Comparison of ENCODE assay signal across 17 cellular contexts in genomic region chr19:10852098-10852800, GRCh38. TPM values are rescaled to one million over a fixed set of nuclear protein-coding genes. Genes with fewer than 3 reads are reported as not detected.
A peak's percentile ranks its signal among the peaks of the same experiment; 100 is the strongest.
DNase-seq lines count a peak whose midpoint lies in the region; ATAC-seq, FAIRE-seq and TF ChIP-seq lines count a peak whose summit lies in the region.
"Had no signal": no experiment of that assay in that cellular context is flagged by ENCODE, and none has a peak within 500 bp of the region (broad histone marks: within the 10 kb centered on the region; RNA-seq: fewer than 3 reads in every experiment).

No MANE protein-coding gene starts in this region.

- no peak overlapping the region for H3K27ac Mint-ChIP-seq in T-helper 17 cell
- H3K27ac Mint-ChIP-seq in activated T-cell treated with anti-CD3 and anti-CD28 coated beads, Interleukin-2, amount 50 U/mL, for 24 hours, result no peak overlapping the region
- H3K27ac Mint-ChIP-seq: CD4-positive, alpha-beta memory T cell; dendritic cell treated with granulocyte-macrophage colony-stimulating factor and Interleukin-4, amounts not matched to agents 40 ng/mL and 50 ng/mL, for 4 days; stimulated activated naive B cell treated with anti-CD40 and anti-IgM and Interleukin-4, amounts not matched to agents 10 μg/mL and 1 μg/mL and 100 μg/mL, for 72 hours had no signal

- intact Hi-C loops in ascending aorta (cut with DNase I), result no loop called here

- no peak for TF ChIP-seq CTCF in bronchial epithelial cell (IDR thresholded peaks at IDR 0.05; ENCODE audit: insufficient read depth, low read length, severe bottlenecking)
- no peak for TF ChIP-seq CTCF in ascending aorta (IDR thresholded peaks at IDR 0.05)

- H3K9me3 ChIP-seq in MG63, result peaks cover 4% of the 10 kb centered on the region; the same call in 1 of the 2 replicates
- H3K9me3 ChIP-seq in T-helper 17 cell (ENCODE audit: control insufficient read depth, low read length, poor library complexity, severe bottlenecking), result no peaks in the 10 kb centered on the region
- no peaks in the 10 kb centered on the region for H3K9me3 ChIP-seq in ascending aorta
- H3K9me3 ChIP-seq: gastrocnemius medialis had no signal

- H3K27me3 ChIP-seq in MG63 (no peaks in the 10 kb centered on the region), bronchial epithelial cell (ENCODE audit: control insufficient read depth, insufficient read depth, low read length) (no peaks in the 10 kb centered on the region), ascending aorta (no peaks in the 10 kb centered on the region)
- H3K27me3 ChIP-seq: gastrocnemius medialis, right atrium auricular region had no signal

- peaks cover 2% of the 10 kb centered on the region for H3K36me3 Mint-ChIP-seq in T-helper 17 cell (ENCODE audit: low read depth)
- no peaks in the 10 kb centered on the region for H3K36me3 Mint-ChIP-seq in activated T-cell treated with anti-CD3 and anti-CD28 coated beads, Interleukin-2, amount 50 U/mL, for 24 hours (ENCODE audit: low read depth)
- H3K36me3 Mint-ChIP-seq: CD4-positive, alpha-beta memory T cell had no signal

- H3K9me3 Mint-ChIP-seq in activated T-cell treated with anti-CD3 and anti-CD28 coated beads, Interleukin-2, amount 50 U/mL, for 24 hours, result no peaks in the 10 kb centered on the region
- H3K9me3 Mint-ChIP-seq: dendritic cell treated with granulocyte-macrophage colony-stimulating factor and Interleukin-4, amounts not matched to agents 40 ng/mL and 50 ng/mL, for 4 days; stimulated activated naive B cell treated with anti-CD40 and anti-IgM and Interleukin-4, amounts not matched to agents 10 μg/mL and 1 μg/mL and 100 μg/mL, for 72 hours had no signal

- ATAC-seq in T-helper 17 cell (no peak), GM18517 (IDR thresholded peaks at IDR 0.05; ENCODE audit: unreplicated experiment) (no peak)
- ATAC-seq: gastrocnemius medialis; stimulated activated naive B cell treated with anti-CD40 and anti-IgM and Interleukin-4, amounts not matched to agents 10 μg/mL and 1 μg/mL and 100 μg/mL, for 72 hours had no signal

- H3K4me1 ChIP-seq in ascending aorta, result no peaks in the 10 kb centered on the region
- H3K4me1 ChIP-seq: gastrocnemius medialis, right atrium auricular region had no signal

- H3K36me3 ChIP-seq in MG63, result no peaks in the 10 kb centered on the region
- no peaks in the 10 kb centered on the region for H3K36me3 ChIP-seq in bronchial epithelial cell (ENCODE audit: control insufficient read depth, insufficient read depth, low read length)
- no peaks in the 10 kb centered on the region for H3K36me3 ChIP-seq in ascending aorta
- H3K36me3 ChIP-seq: gastrocnemius medialis, right atrium auricular region had no signal

- no peak for FAIRE-seq in bronchial epithelial cell (lab: Jason Lieb, UNC)

- no peak overlapping the region for H3K27ac ChIP-seq in ascending aorta
- H3K27ac ChIP-seq: gastrocnemius medialis, right atrium auricular region had no signal

- peaks cover 6% of the 10 kb centered on the region for H3K27me3 Mint-ChIP-seq in T-helper 17 cell
- H3K27me3 Mint-ChIP-seq in activated T-cell treated with anti-CD3 and anti-CD28 coated beads, Interleukin-2, amount 50 U/mL, for 24 hours, result peaks cover 2% of the 10 kb centered on the region
- H3K27me3 Mint-ChIP-seq: dendritic cell treated with granulocyte-macrophage colony-stimulating factor and Interleukin-4, amounts not matched to agents 40 ng/mL and 50 ng/mL, for 4 days had no signal

- no peak overlapping the region for H3K4me3 Mint-ChIP-seq in T-helper 17 cell
- H3K4me3 Mint-ChIP-seq in activated T-cell treated with anti-CD3 and anti-CD28 coated beads, Interleukin-2, amount 50 U/mL, for 24 hours, result no peak overlapping the region
- H3K4me3 Mint-ChIP-seq: CD4-positive, alpha-beta memory T cell; dendritic cell treated with granulocyte-macrophage colony-stimulating factor and Interleukin-4, amounts not matched to agents 40 ng/mL and 50 ng/mL, for 4 days; stimulated activated naive B cell treated with anti-CD40 and anti-IgM and Interleukin-4, amounts not matched to agents 10 μg/mL and 1 μg/mL and 100 μg/mL, for 72 hours had no signal

- H3K4me3 ChIP-seq in MG63 (no peak overlapping the region), bronchial epithelial cell (ENCODE audit: low read depth, low read length) (no peak overlapping the region), ascending aorta (no peak overlapping the region)
- H3K4me3 ChIP-seq: gastrocnemius medialis, right atrium auricular region had no signal

- DNase-seq in EL (peak; percentile 87), MG63 (peak; percentile 90), bronchial epithelial cell (ENCODE audit: low read depth) (peak; percentile 57), kidney tubule cell (ENCODE audit: low spot score) (peak; percentile 73), T-helper 17 cell (no peak), ascending aorta (ENCODE audit: low spot score in 2 of 2) (no peak)
- DNase-seq in activated T-cell treated with anti-CD3 and anti-CD28 coated beads, Interleukin-2, amount 50 U/mL, for 24 hours, result no peak
- DNase-seq: activated CD4-positive, CD25-positive, alpha-beta regulatory T cell treated with anti-CD3 and anti-CD28 coated beads, Interleukin-2, amount 50 U/mL, for 72 hours; CD4-positive, alpha-beta memory T cell; gastrocnemius medialis; GF-D8; H7; NCI-H345; stimulated activated naive B cell treated with anti-CD40 and anti-IgM and Interleukin-4, amounts not matched to agents 10 μg/mL and 1 μg/mL and 100 μg/mL, for 72 hours had no signal

- peaks cover 3% of the 10 kb centered on the region for H3K4me1 Mint-ChIP-seq in T-helper 17 cell
- H3K4me1 Mint-ChIP-seq in activated T-cell treated with anti-CD3 and anti-CD28 coated beads, Interleukin-2, amount 50 U/mL, for 24 hours (ENCODE audit: low read depth), result peaks cover 10% of the 10 kb centered on the region

RNA-seq across cellular contexts. Expression of gene C19orf38, which starts 4.0 kb away (rescaled TPM):
- total RNA-seq in MG63 (2014; rRNA removed; shearing (Covaris generic); ENCODE audit: low replicate concordance), result 0.30 TPM in 1 of 2 replicates, not detected in the other
- total RNA-seq in bronchial epithelial cell (0.26 and 0.38 TPM in 2 replicates), T-helper 17 cell (1 to 10 TPM; 1.6 to 2.2 TPM), ascending aorta (not detected)

RNA-seq across cellular contexts. Expression of gene TMED1, which starts 16.2 kb away (rescaled TPM):
- total RNA-seq in MG63 (2014; rRNA removed; shearing (Covaris generic); ENCODE audit: low replicate concordance), result 112 and 120 TPM in 2 replicates
- total RNA-seq in bronchial epithelial cell (42.0 and 45.3 TPM in 2 replicates), T-helper 17 cell (10 to 100 TPM in 1 of 2 donors, 1 to 10 TPM in 1; 8.7 to 10.5 TPM), ascending aorta (25.0 TPM)

RNA-seq across cellular contexts. Expression of gene CARM1, which starts 19.1 kb away (rescaled TPM):
- total RNA-seq in MG63 (2014; rRNA removed; shearing (Covaris generic); ENCODE audit: low replicate concordance), result 28.9 and 45.7 TPM in 2 replicates
- total RNA-seq in bronchial epithelial cell (9.2 and 14.3 TPM in 2 replicates), T-helper 17 cell (10 to 100 TPM; 22.9 to 24.3 TPM), ascending aorta (22.9 TPM)

Comparison
In these comparisons a context has a peak if more than half of its experiments do, and no peak if none do; other contexts are left out.
1. DNase-seq: peak in EL (single experiment), MG63 (single experiment), bronchial epithelial cell (single experiment) and kidney tubule cell (single experiment); none in T-helper 17 cell (0 of 3), activated T-cell treated with anti-CD3 and anti-CD28 coated beads, Interleukin-2, amount 50 U/mL, for 24 hours (single experiment) and ascending aorta (0 of 2).